In the genomic region with DNA sequence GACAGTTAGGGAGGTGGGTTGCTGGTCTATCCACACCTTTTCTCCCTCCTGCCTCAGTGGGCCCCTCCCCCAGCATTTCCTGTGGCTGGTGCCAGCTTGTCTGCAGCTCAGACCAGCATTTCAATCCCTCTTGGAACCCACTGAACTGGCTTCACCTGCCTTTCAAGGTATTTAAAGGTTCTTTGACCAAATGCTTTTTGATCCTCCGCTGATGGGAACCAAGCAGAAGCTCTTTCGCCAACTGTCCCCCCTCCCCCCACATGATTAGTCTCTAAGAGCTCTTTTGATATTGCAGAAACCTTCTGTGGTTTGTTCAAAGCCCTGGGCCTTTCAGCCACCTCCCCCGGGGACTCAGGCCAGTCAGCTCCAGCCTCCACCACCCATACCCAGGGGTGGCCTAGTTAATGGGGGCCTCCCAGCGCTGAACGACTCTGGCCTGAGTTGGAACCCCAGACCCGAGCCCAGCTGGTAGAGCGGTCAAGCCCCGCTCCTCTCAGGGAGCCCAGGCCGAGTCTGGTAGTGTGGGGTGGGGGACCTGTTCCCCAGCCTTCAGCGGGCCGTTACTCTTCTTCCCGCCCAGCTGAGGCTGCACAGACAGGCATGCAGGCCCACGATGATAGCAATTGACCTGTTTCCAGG, we compare ENCODE assay signal across 11 cellular contexts. TPM values are rescaled to one million over a fixed set of nuclear protein-coding genes. Genes with fewer than 3 reads are reported as not detected.
DNase-seq lines count a peak whose midpoint lies in the region; ATAC-seq, FAIRE-seq and TF ChIP-seq lines count a peak whose summit lies in the region.
"Had no signal": no experiment of that assay in that cellular context is flagged by ENCODE, and none has a peak within 500 bp of the region (broad histone marks: within the 10 kb centered on the region; RNA-seq: fewer than 3 reads in every experiment).

No MANE protein-coding gene starts in this region.

- no peak overlapping the region for H3K9ac ChIP-seq in neural progenitor cell

- H4K20me1 ChIP-seq in GM23338 (replicated peaks; ENCODE audit: insufficient read depth): no peaks in the 10 kb centered on the region
- H4K20me1 ChIP-seq in neural progenitor cell (ENCODE audit: low read depth): no peaks in the 10 kb centered on the region

- TF ChIP-seq CTCF in A549 (IDR thresholded peaks at IDR 0.05) (no peak), GM23338 (conservative IDR thresholded peaks at IDR 0.05; ENCODE audit: low read depth in 2 of 2) (no peak), breast epithelium (IDR thresholded peaks at IDR 0.05) (no peak), neural progenitor cell (IDR thresholded peaks at IDR 0.05) (no peak), progenitor cell of endocrine pancreas (IDR thresholded peaks at IDR 0.05; ENCODE audit: unreplicated experiment) (no peak)

- peak overlapping the region; percentile 56; the same call in 2 of the 3 replicates for H3K4me2 ChIP-seq in A549
- peak overlapping the region; percentile 98 for H3K4me2 ChIP-seq in GM23338
- H3K4me2 ChIP-seq in neural progenitor cell: peak overlapping the region; percentile 84

- intact Hi-C loops in breast epithelium (cut with DNase I; ENCODE audit: low total_unique reads): no loop called here

- ATAC-seq in A549 (no peak), GM23338 (peak; percentile 17)

- H3K27ac Mint-ChIP-seq in GM23338: no peak overlapping the region
- no peak overlapping the region for H3K27ac Mint-ChIP-seq in neural progenitor cell
- no peak overlapping the region for H3K27ac Mint-ChIP-seq in progenitor cell of endocrine pancreas
- H3K27ac Mint-ChIP-seq: stimulated activated memory B cell treated with anti-CD40 and anti-IgM and Interleukin-4, amounts not matched to agents 10 μg/mL and 1 μg/mL and 100 μg/mL, for 72 hours had no signal

- DNase-seq in A549 (ENCODE audit: low read depth in 1 of 2, low spot score in 1 of 2) (no peak), GM23338 (ENCODE audit: low spot score) (peak; percentile 60), breast epithelium (ENCODE audit: low spot score in 2 of 2) (no peak), neural progenitor cell (ENCODE audit: low spot score) (peak; percentile 30), occipital lobe (lab: John Stamatoyannopoulos, UW) (no peak), progenitor cell of endocrine pancreas (ENCODE audit: low spot score, unreplicated experiment) (no peak), SW 1271 (lab: John Stamatoyannopoulos, UW) (no peak), retina (no peak)
- DNase-seq: amniotic stem cell, NCI-H1048 had no signal

- H3K27me3 ChIP-seq in GM23338 (ENCODE audit: insufficient read depth) (peaks cover 52% of the 10 kb centered on the region), breast epithelium (no peaks in the 10 kb centered on the region), neural progenitor cell (peaks cover 88% of the 10 kb centered on the region)

- no peaks in the 10 kb centered on the region for H3K9me2 ChIP-seq in GM23338 (ENCODE audit: insufficient read depth)

- H3K79me2 ChIP-seq in GM23338 (replicated peaks; ENCODE audit: insufficient read depth): no peaks in the 10 kb centered on the region
- no peaks in the 10 kb centered on the region for H3K79me2 ChIP-seq in neural progenitor cell (ENCODE audit: low read depth)

- H3K9me3 ChIP-seq in A549 (no peaks in the 10 kb centered on the region), breast epithelium (no peaks in the 10 kb centered on the region), neural progenitor cell (ENCODE audit: low read depth) (no peaks in the 10 kb centered on the region)

- H3K4me1 ChIP-seq in A549: no peaks in the 10 kb centered on the region
- H3K4me1 ChIP-seq in GM23338 (ENCODE audit: insufficient read depth): peaks cover 20% of the 10 kb centered on the region
- peaks cover 4 to 12% of the 10 kb centered on the region in 2 donors for H3K4me1 ChIP-seq in breast epithelium
- H3K4me1 ChIP-seq in neural progenitor cell: peaks cover 16% of the 10 kb centered on the region

- H3K27ac ChIP-seq in A549: no peak overlapping the region
- no peak overlapping the region for H3K27ac ChIP-seq in GM23338 (ENCODE audit: low read depth)
- H3K27ac ChIP-seq in breast epithelium: peak overlapping the region; percentile 86 to 87
- H3K27ac ChIP-seq in neural progenitor cell: no peak overlapping the region

- WGBS in A549 (ENCODE audit: missing lambda C conversion rate): 64% methylated on average over 8 of the region's 13 CpGs

- H3K36me3 Mint-ChIP-seq in GM23338 (ENCODE audit: low read depth) (no peaks in the 10 kb centered on the region; the same call in 2 of the 3 replicates), neural progenitor cell (no peaks in the 10 kb centered on the region), progenitor cell of endocrine pancreas (ENCODE audit: insufficient read depth) (no peaks in the 10 kb centered on the region)
- H3K36me3 Mint-ChIP-seq: stimulated activated memory B cell treated with anti-CD40 and anti-IgM and Interleukin-4, amounts not matched to agents 10 μg/mL and 1 μg/mL and 100 μg/mL, for 72 hours had no signal

- H3F3A ChIP-seq in GM23338 (replicated peaks; ENCODE audit: low read depth) (no peaks in the 10 kb centered on the region), neural progenitor cell (ENCODE audit: low read depth) (peaks cover 11% of the 10 kb centered on the region)

- no peak for TF ChIP-seq EP300 in A549 (IDR thresholded peaks at IDR 0.05)

- TF ChIP-seq RAD21 in A549 (conservative IDR thresholded peaks at IDR 0.05 in 1 of 2, IDR thresholded peaks at IDR 0.05 in 1 of 2): no peak

- no peak for TF ChIP-seq POLR2A in A549 (IDR thresholded peaks at IDR 0.05; ENCODE audit: low read length)
- TF ChIP-seq POLR2A in breast epithelium (IDR thresholded peaks at IDR 0.05): no peak

- H3K9me3 Mint-ChIP-seq in GM23338 (no peaks in the 10 kb centered on the region), neural progenitor cell (no peaks in the 10 kb centered on the region), progenitor cell of endocrine pancreas (ENCODE audit: low read depth) (no peaks in the 10 kb centered on the region)
- H3K9me3 Mint-ChIP-seq: stimulated activated memory B cell treated with anti-CD40 and anti-IgM and Interleukin-4, amounts not matched to agents 10 μg/mL and 1 μg/mL and 100 μg/mL, for 72 hours had no signal

- CTCF ChIA-PET in A549 (lab: Yijun Ruan, JAX): interaction anchor here (0.7 to 2.6 kb wide), 13 partner anchors 9 to 146 kb away, joined by 3 to 8 read pairs (median 3); no protein-coding TSS in a partner anchor

- no peak for FAIRE-seq in A549 (lab: Jason Lieb, UNC)

- POLR2A ChIA-PET in A549 (lab: Yijun Ruan, JAX): no interaction called here

- H3K4me3 Mint-ChIP-seq in GM23338: peak overlapping the region; percentile 72
- H3K4me3 Mint-ChIP-seq in neural progenitor cell: peak overlapping the region; percentile 50
- no peak overlapping the region for H3K4me3 Mint-ChIP-seq in progenitor cell of endocrine pancreas (ENCODE audit: low read depth)
- H3K4me3 Mint-ChIP-seq: stimulated activated memory B cell treated with anti-CD40 and anti-IgM and Interleukin-4, amounts not matched to agents 10 μg/mL and 1 μg/mL and 100 μg/mL, for 72 hours had no signal

- H3K4me1 Mint-ChIP-seq in GM23338 (peaks cover 45% of the 10 kb centered on the region), neural progenitor cell (peaks cover 12% of the 10 kb centered on the region), progenitor cell of endocrine pancreas (ENCODE audit: low read depth) (peaks cover 16% of the 10 kb centered on the region)

- H3K4me3 ChIP-seq in A549 (no peak overlapping the region), GM23338 (peak overlapping the region; percentile 68), breast epithelium (peak overlapping the region; percentile 36 to 72 (median 58)), neural progenitor cell (peak overlapping the region; percentile 51)

- H3K36me3 ChIP-seq in GM23338 (ENCODE audit: insufficient read depth) (no peaks in the 10 kb centered on the region), breast epithelium (no peaks in the 10 kb centered on the region), neural progenitor cell (no peaks in the 10 kb centered on the region)

- H3K27me3 Mint-ChIP-seq in GM23338 (ENCODE audit: insufficient read depth, low read depth, poor library complexity) (peaks cover 33% of the 10 kb centered on the region), neural progenitor cell (ENCODE audit: insufficient read depth, low read depth) (peaks cover 54% of the 10 kb centered on the region), progenitor cell of endocrine pancreas (peaks cover 73% of the 10 kb centered on the region)

- H2AFZ ChIP-seq in GM23338 (peak overlapping the region; percentile 100), neural progenitor cell (replicated peaks) (peak overlapping the region; percentile 60)

TF ChIP-seq in A549, 52 proteins besides CTCF, POLR2A, EP300 and RAD21 (continues in another document):
- TF ChIP-seq FOSL2 (IDR thresholded peaks at IDR 0.05): no peak
- TF ChIP-seq FOSL2 (CRISPR knock-in tag; IDR thresholded peaks at IDR 0.05): no peak
- TF ChIP-seq, protein P1, sequence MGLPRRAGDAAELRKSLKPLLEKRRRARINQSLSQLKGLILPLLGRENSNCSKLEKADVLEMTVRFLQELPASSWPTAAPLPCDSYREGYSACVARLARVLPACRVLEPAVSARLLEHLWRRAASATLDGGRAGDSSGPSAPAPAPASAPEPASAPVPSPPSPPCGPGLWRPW (IDR thresholded peaks at IDR 0.05): no peak
- TF ChIP-seq EHF (CRISPR knock-in tag; IDR thresholded peaks at IDR 0.05): no peak

TF ChIP-seq in GM23338, 12 proteins besides CTCF, POLR2A, EP300 and RAD21 (continues in another document):
- TF ChIP-seq EZH2 (IDR thresholded peaks at IDR 0.05; ENCODE audit: low read depth, unreplicated experiment): peak; percentile 38
- no peak for TF ChIP-seq CREB1 (CRISPR knock-in tag; IDR thresholded peaks at IDR 0.05; ENCODE audit: low read depth)

RNA-seq across cellular contexts. Expression of a gene that starts 6.0 kb away (rescaled TPM):
- polyA plus RNA-seq in A549 (2011; rRNA removed): 0.37 and 0.38 TPM in 2 replicates
- polyA plus RNA-seq in A549 (2012; cell fraction: cytosol; rRNA removed): 0.77 and 1.1 TPM in 2 replicates
- polyA plus RNA-seq in A549 (2012; cell fraction: nucleus; rRNA removed): 0.61 and 1.3 TPM in 2 replicates
- 0.78 to 1.0 TPM (median 1.0 TPM) in 3 replicates for polyA plus RNA-seq in A549 (2017; fragmentation: RNase III; extraction: RNeasy Plus Mini Kit Qiagen cat#74134 plus additional on column Dnase treatment)
- polyA minus RNA-seq in A549 (2011; rRNA and poly(A)+ RNA removed): 0.41 and 0.49 TPM in 2 replicates
- total RNA-seq in GM23338 (2014; rRNA removed; shearing (Covaris generic)): 7.0 and 10.3 TPM in 2 replicates
- polyA plus RNA-seq in GM23338 (2016; fragmentation: Nextera tagmentation; extraction: Ambion mirVana): 1.6 and 1.8 TPM in 2 replicates
- total RNA-seq in breast epithelium: 10 to 100 TPM in 2 of 3 donors, 1 to 10 TPM in 1; 1.9 to 11.7 (median 10.8) TPM
- 0.73 and 4.4 TPM in 2 replicates for total RNA-seq in neural progenitor cell (ENCODE audit: low replicate concordance)
- 15.1 TPM for total RNA-seq in occipital lobe
- 10.3 and 11.7 TPM in 2 replicates for total RNA-seq in progenitor cell of endocrine pancreas

Comparison
In these comparisons a context has a peak if more than half of its experiments do, and no peak if none do; other contexts are left out.
1. DNase-seq: peak in GM23338 (single experiment) and neural progenitor cell (single experiment); none in A549 (0 of 2), breast epithelium (0 of 2), occipital lobe (single experiment), progenitor cell of endocrine pancreas (single experiment), SW 1271 (0 of 2) and retina (single experiment).
2. H3K27ac ChIP-seq: peak in breast epithelium (2 of 2); none in A549 (0 of 2), GM23338 (single experiment) and neural progenitor cell (single experiment).
3. Peak in every context shown above with its lines, with median percentiles within 50 percentile points of each other: H3K4me2 ChIP-seq.